ENCODE assay signal across 21 cellular contexts in the genomic region with DNA sequence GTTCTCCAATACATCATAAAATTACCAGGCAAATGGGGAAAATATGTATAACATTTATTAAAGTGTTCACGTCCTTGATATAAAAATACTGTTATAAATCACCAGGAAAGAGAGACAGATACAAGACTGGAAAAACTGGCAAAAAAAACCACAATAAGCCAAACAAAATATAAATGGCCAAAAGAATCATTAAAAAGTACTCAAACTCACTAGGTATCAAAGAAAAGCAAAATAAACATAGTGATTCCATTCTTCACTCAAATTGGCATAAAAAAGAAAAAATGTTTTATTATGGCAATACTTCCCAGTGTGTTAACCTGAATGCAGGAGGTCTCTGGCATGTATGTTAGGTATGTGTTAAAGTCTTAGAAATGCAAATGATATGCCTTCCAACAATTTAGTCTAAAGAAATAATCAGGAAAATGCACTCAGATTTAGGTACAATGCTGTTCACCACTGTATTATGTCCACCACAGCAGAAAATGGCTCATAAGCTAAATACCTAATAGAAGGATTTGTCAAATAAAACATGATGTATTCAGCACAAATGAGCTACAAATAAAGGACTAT.
"Had no signal": no experiment of that assay in that cellular context is flagged by ENCODE, and none has a peak within 500 bp of the region (broad histone marks: within the 10 kb centered on the region; RNA-seq: fewer than 3 reads in every experiment).

No MANE protein-coding gene starts in this region.

- H3K4me3 Mint-ChIP-seq: immature natural killer cell, naive B cell, nephron had no signal

- ATAC-seq: foreskin keratinocyte, left colon, left ventricle myocardium superior, pancreas, right cardiac atrium had no signal

- H3K27ac Mint-ChIP-seq: nephron, progenitor cell of endocrine pancreas had no signal

- H3K27ac ChIP-seq: foreskin keratinocyte, pancreas, stomach, thoracic aorta, transverse colon had no signal

- H3K9me3 ChIP-seq: pancreas, stomach, thoracic aorta, transverse colon had no signal

- FAIRE-seq: endothelial cell of umbilical vein had no signal

- H3K36me3 ChIP-seq: pancreas, stomach, thoracic aorta, transverse colon had no signal

- H3K4me3 ChIP-seq: lung, pancreas, stomach, thoracic aorta, transverse colon had no signal

- H3K4me1 ChIP-seq: foreskin keratinocyte had no signal

- H3K27me3 ChIP-seq: foreskin keratinocyte, pancreas, stomach, transverse colon had no signal

- H3K9me3 Mint-ChIP-seq: immature natural killer cell, naive B cell, nephron had no signal

- DNase-seq: dermis blood vessel endothelial cell; erythroblast; foreskin keratinocyte; immature natural killer cell; left colon; left ventricle myocardium superior; mesendoderm; naive B cell; occipital lobe; pancreas; right cardiac atrium; stimulated activated CD4-positive, alpha-beta T cell treated with anti-CD3 and anti-CD28 coated beads, Interleukin-4, amount 100 ng/mL, for 24 hours; stimulated activated naive CD4-positive, alpha-beta T cell; stomach; substantia nigra; transverse colon had no signal

- H3K36me3 Mint-ChIP-seq: immature natural killer cell, naive B cell had no signal
